Comparison of ENCODE assay signal across 2 cellular contexts in genomic region chr13:77245224-77245623, GRCh38.
DNase-seq lines count a peak whose midpoint lies in the region; ATAC-seq, FAIRE-seq and TF ChIP-seq lines count a peak whose summit lies in the region.
"Not testable (repeated sequence)": the region's sequence is repeated elsewhere in the genome, so short reads cannot be mapped to it uniquely, and the experiment has no call there.

No MANE protein-coding gene starts in this region.

- not testable (repeated sequence) for H3K9me1 ChIP-seq in K562 (ENCODE audit: control insufficient read depth, insufficient read depth, low read length)

- not testable (repeated sequence) for DNase-seq in K562 (ENCODE audit: extremely low read depth in 1 of 4, low spot score in 3 of 4)

- in situ Hi-C loops in K562 (cut with MboI) = not testable (repeated sequence)

- not testable (repeated sequence) for FAIRE-seq in K562 (lab: Jason Lieb, UNC)

- H3K4me1 ChIP-seq in HEK293 (ENCODE audit: control insufficient read depth, insufficient read depth, low read length); K562 (replicated peaks in 1 of 2; ENCODE audit: control insufficient read depth in 2 of 2, insufficient read depth in 2 of 2, low read length in 2 of 2): not testable (repeated sequence)

- BruUV-seq in K562 (replicated peaks; lab: Mats Ljungman, UMichigan) = not testable (repeated sequence)

- CTCF ChIA-PET in HEK293 (lab: Yijun Ruan, JAX); K562 (lab: Yijun Ruan, JAX; ENCODE audit: low intra/inter-chr PET ratio): not testable (repeated sequence)

- not testable (repeated sequence) for H3K9me3 ChIP-seq in HEK293 (ENCODE audit: control insufficient read depth, insufficient read depth, low read depth, low read length); K562 (replicated peaks; ENCODE audit: control insufficient read depth, insufficient read depth, low read depth, low read length)

- 71% methylated on average over 2 of the region's 2 CpGs for WGBS in K562 (ENCODE audit: insufficient coverage, low coverage, missing lambda C conversion rate)

- TF ChIP-seq CTCF in HEK293 (tag by site-specific recombination; IDR thresholded peaks at IDR 0.05); K562 (IDR thresholded peaks at IDR 0.05 in 2 of 3, conservative IDR thresholded peaks at IDR 0.05 in 1 of 3; ENCODE audit: insufficient read depth in 2 of 3, low read depth in 1 of 3, low read length in 3 of 3): not testable (repeated sequence)

- intact Hi-C loops in K562 (cut with micrococcal nuclease) = not testable (repeated sequence)

- TF ChIP-seq POLR2A in K562 (conservative IDR thresholded peaks at IDR 0.05) = not testable (repeated sequence)

- H3K27me3 ChIP-seq in K562 (ENCODE audit: control insufficient read depth in 2 of 2, insufficient read depth in 2 of 2, low read length in 2 of 2) = not testable (repeated sequence)

- TF ChIP-seq RAD21 in K562 (CRISPR knock-in tag; conservative IDR thresholded peaks at IDR 0.05 in 1 of 2, IDR thresholded peaks at IDR 0.05 in 1 of 2) = not testable (repeated sequence)

- not testable (repeated sequence) for H3K9ac ChIP-seq in K562 (ENCODE audit: insufficient read depth in 1 of 2, low read depth in 2 of 2, low read length in 2 of 2)

- not testable (repeated sequence) for H2AFZ ChIP-seq in K562 (ENCODE audit: low read depth, low read length)

- H3K27ac ChIP-seq in HEK293 (ENCODE audit: extremely low read depth, low read depth, low read length); K562 (ENCODE audit: extremely low read depth, low read depth, low read length): not testable (repeated sequence)

- H3K36me3 ChIP-seq in HEK293 (ENCODE audit: control insufficient read depth in 2 of 2, insufficient read depth in 1 of 2, low read length in 2 of 2) = peaks cover 0 to 27% of the 10 kb centered on the region in 2 experiments; a peak in 2 of 3 replicates
- not testable (repeated sequence) for H3K36me3 ChIP-seq in K562 (ENCODE audit: control insufficient read depth, insufficient read depth, low read length)

- ATAC-seq in K562 = not testable (repeated sequence)

- not testable (repeated sequence) for H3K4me3 ChIP-seq in HEK293 (ENCODE audit: low read depth, low read length); K562

- POLR2A ChIA-PET in HEK293 (lab: Yijun Ruan, JAX); K562 (lab: Yijun Ruan, JAX): not testable (repeated sequence)

- not testable (repeated sequence) for H3K79me2 ChIP-seq in K562 (ENCODE audit: control insufficient read depth, insufficient read depth, low read length)

- H4K20me1 ChIP-seq in K562 (replicated peaks; ENCODE audit: control insufficient read depth, insufficient read depth, low read length) = not testable (repeated sequence)

- not testable (repeated sequence) for TF ChIP-seq EP300 in K562 (IDR thresholded peaks at IDR 0.05; ENCODE audit: low read length)

- not testable (repeated sequence) for H3K4me2 ChIP-seq in K562 (ENCODE audit: insufficient read depth, low read length)

TF ChIP-seq in HEK293, 187 proteins besides CTCF, POLR2A, EP300 and RAD21:
- 0 out of 2 replicates have a peak, but pooled peaks have one; percentile 58 for TF ChIP-seq ZNF146 (tag by site-specific recombination; IDR thresholded peaks at IDR 0.05)

TF ChIP-seq in K562, 482 proteins besides CTCF, POLR2A, EP300 and RAD21:
- peak; percentile 63 for TF ChIP-seq ZNF146 (CRISPR knock-in tag; IDR thresholded peaks at IDR 0.05; ENCODE audit: unreplicated experiment)
